11 cellular contexts compared by ENCODE assay signal in the genomic region with DNA sequence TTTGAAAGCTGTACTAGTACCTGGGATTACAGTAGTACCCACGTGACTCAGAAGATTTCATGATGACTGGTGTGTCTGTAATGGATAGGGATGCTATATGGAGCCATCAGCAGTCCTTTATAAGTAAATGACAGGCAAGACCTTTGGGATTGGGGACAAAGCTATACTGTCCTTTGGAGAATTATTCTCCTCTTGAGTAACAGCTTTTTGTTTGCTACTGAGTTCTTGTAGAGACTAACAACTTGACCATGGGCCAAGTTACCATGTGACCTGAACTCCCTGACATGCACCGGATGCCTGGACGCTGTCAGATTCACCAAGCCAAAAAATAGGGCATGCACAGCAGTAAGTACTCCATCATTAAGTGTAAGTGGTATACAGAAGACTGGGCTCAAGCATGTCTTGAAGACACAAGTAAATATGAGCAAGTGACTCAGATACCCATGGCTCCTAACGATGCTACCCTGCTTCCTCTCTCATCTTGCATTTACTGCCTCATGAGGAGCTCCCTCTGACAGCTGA. TPM values are rescaled to one million over a fixed set of nuclear protein-coding genes. Genes with fewer than 3 reads are reported as not detected.
DNase-seq lines count a peak whose midpoint lies in the region; ATAC-seq and TF ChIP-seq lines count a peak whose summit lies in the region.
"Had no signal": no experiment of that assay in that cellular context is flagged by ENCODE, and none has a peak within 500 bp of the region (broad histone marks: within the 10 kb centered on the region; RNA-seq: fewer than 3 reads in every experiment).

No MANE protein-coding gene starts in this region.

- H3K36me3 ChIP-seq in SJCRH30 = peaks cover 24% of the 10 kb centered on the region

- H3K4me1 ChIP-seq in right cardiac atrium (ENCODE audit: control insufficient read depth, insufficient read depth, low read length) = peaks cover 5% of the 10 kb centered on the region
- no peaks in the 10 kb centered on the region for H3K4me1 ChIP-seq in SJCRH30

- no peak overlapping the region for H3K4me3 Mint-ChIP-seq in type B pancreatic cell
- H3K4me3 Mint-ChIP-seq: WTC11 had no signal

- H3K4me1 Mint-ChIP-seq in type B pancreatic cell (ENCODE audit: unreplicated experiment) = no peaks in the 10 kb centered on the region

- H3K27me3 Mint-ChIP-seq in type B pancreatic cell = no peaks in the 10 kb centered on the region

- H3K36me3 Mint-ChIP-seq in type B pancreatic cell = no peaks in the 10 kb centered on the region
- H3K36me3 Mint-ChIP-seq: WTC11 had no signal

- TF ChIP-seq CTCF in type B pancreatic cell (conservative IDR thresholded peaks at IDR 0.05) = no peak

- H3K4me3 ChIP-seq in right cardiac atrium (ENCODE audit: low read length) (no peak overlapping the region), SJCRH30 (no peak overlapping the region)

- intact Hi-C loops in right cardiac atrium (cut with DNase I) = no loop called here

- H3K9me3 ChIP-seq in right cardiac atrium (ENCODE audit: control insufficient read depth, low read length) (no peaks in the 10 kb centered on the region), SJCRH30 (replicated peaks) (no peaks in the 10 kb centered on the region)

- no peak overlapping the region for H3K27ac Mint-ChIP-seq in type B pancreatic cell
- H3K27ac Mint-ChIP-seq: WTC11 had no signal

- no peak overlapping the region for H3K27ac ChIP-seq in right cardiac atrium (ENCODE audit: low read length)
- no peak overlapping the region for H3K27ac ChIP-seq in SJCRH30

- 16% methylated on average over 4 of the region's 4 CpGs for WGBS in right cardiac atrium

- peak; percentile 90 to 91 for ATAC-seq in right cardiac atrium
- no peak for ATAC-seq in GM21825 (IDR thresholded peaks at IDR 0.05; ENCODE audit: unreplicated experiment)
- ATAC-seq: WTC11 had no signal

- H3K9me3 Mint-ChIP-seq in type B pancreatic cell = no peaks in the 10 kb centered on the region
- H3K9me3 Mint-ChIP-seq: WTC11 had no signal

- DNase-seq in EH (ENCODE audit: low read depth) (peak; percentile 62), amniotic epithelial cell (ENCODE audit: low read depth) (peak; percentile 71), right cardiac atrium (peak in 2 of 3 donors; percentile 44 to 67), putamen (ENCODE audit: low spot score) (peak; percentile 50), type B pancreatic cell (ENCODE audit: extremely low spot score, unreplicated experiment) (no peak), SJCRH30 (no peak), T-helper 9 cell (no peak)
- DNase-seq: kidney, NCI-H446 had no signal

- H3K27me3 ChIP-seq in right cardiac atrium (ENCODE audit: control insufficient read depth, insufficient read depth) (no peaks in the 10 kb centered on the region), SJCRH30 (no peaks in the 10 kb centered on the region; the same call in 1 of the 2 replicates)

RNA-seq across cellular contexts. Expression of gene SEC11A, which starts 12.9 kb away (rescaled TPM):
- total RNA-seq in right cardiac atrium (10 to 100 TPM; 86.2 to 91.6 (median 88.1) TPM), type B pancreatic cell (ENCODE audit: low replicate concordance) (178 and 185 TPM in 2 replicates)
- 92.2 TPM for polyA plus RNA-seq in right cardiac atrium
- 258 and 277 TPM in 2 replicates for total RNA-seq in SJCRH30 (2014; rRNA removed; shearing (Covaris generic))

RNA-seq across cellular contexts. Expression of gene NMB, which starts 45.0 kb away (rescaled TPM):
- total RNA-seq in right cardiac atrium (1 to 10 TPM in 3 of 4 donors, under 1 TPM in 1; 0.96 to 4.7 (median 2.1) TPM), type B pancreatic cell (ENCODE audit: low replicate concordance) (7.4 and 8.2 TPM in 2 replicates)
- polyA plus RNA-seq in right cardiac atrium = 6.9 TPM
- total RNA-seq in SJCRH30 (2014; rRNA removed; shearing (Covaris generic)) = 4.2 and 4.4 TPM in 2 replicates

RNA-seq across cellular contexts. Expression of gene ZNF592, which starts 45.4 kb away (rescaled TPM):
- total RNA-seq in right cardiac atrium (10 to 100 TPM; 20.3 to 25.6 (median 20.6) TPM), type B pancreatic cell (ENCODE audit: low replicate concordance) (26.4 and 26.8 TPM in 2 replicates)
- 14.0 TPM for polyA plus RNA-seq in right cardiac atrium
- total RNA-seq in SJCRH30 (2014; rRNA removed; shearing (Covaris generic)) = 12.6 and 13.0 TPM in 2 replicates

RNA-seq across cellular contexts. Expression of gene WDR73, which starts 48.9 kb away (rescaled TPM):
- total RNA-seq in right cardiac atrium (10 to 100 TPM; 13.7 to 18.8 (median 17.0) TPM), type B pancreatic cell (ENCODE audit: low replicate concordance) (42.9 and 51.8 TPM in 2 replicates)
- polyA plus RNA-seq in right cardiac atrium = 10.7 TPM
- total RNA-seq in SJCRH30 (2014; rRNA removed; shearing (Covaris generic)) = 22.0 and 26.3 TPM in 2 replicates

Comparison
In these comparisons a context has a peak if more than half of its experiments do, and no peak if none do; other contexts are left out.
1. DNase-seq: peak in EH (single experiment), amniotic epithelial cell (single experiment), right cardiac atrium (2 of 3) and putamen (single experiment); none in type B pancreatic cell (single experiment), SJCRH30 (0 of 2) and T-helper 9 cell (single experiment).